In the genomic region with DNA sequence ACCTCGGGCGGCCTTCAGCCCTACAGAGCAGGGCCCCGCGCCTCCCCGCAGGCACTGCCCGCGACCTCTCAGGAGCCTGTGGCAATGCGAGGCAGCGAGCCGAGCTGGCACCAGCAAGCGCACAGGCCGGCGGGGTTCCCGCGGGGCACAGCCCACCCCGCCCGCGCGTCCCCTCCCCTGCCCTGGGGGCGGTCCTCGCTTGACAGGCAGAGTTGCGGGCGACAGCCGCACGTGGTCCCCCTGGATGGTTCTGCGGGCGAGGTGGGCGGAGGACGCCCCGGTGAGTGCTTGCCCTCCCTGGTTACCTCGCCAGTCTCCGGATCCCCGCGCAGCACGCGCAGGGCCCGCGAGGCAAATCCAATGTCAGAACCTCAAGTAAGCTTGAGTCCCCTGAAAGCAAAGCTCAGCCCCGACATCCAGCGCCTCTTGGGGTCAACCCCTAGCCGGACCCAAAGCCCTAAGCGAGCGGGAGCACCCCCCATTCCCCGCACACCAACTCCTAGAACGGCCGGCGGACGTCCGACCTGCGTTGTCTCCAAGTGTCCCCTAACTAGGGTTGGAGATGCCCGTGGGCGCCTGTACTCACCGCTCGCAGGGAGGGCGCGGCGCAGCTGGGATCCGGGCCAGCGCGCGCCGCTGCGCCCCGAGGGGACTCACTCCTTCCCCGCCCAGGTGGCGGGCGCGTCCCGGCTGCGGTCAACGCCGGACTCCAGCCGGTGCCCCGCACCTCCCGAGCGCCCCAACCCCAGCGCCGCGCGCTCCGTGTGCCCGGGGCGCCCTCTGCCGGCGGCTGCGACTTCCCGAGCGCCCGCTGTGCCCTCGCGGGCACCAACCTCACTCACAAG, we compare ENCODE assay signal across 2 cellular contexts.
TF ChIP-seq lines count a peak whose summit lies in the region.

Gene DRD1 (minus strand): TSS at position 123 of the 845 bp plus-strand sequence. CDS start 1,083 bp downstream, outside the sequence.

TF ChIP-seq in IMR-90, 13 proteins besides CTCF, POLR2A, EP300 and RAD21:
- TF ChIP-seq SMC3 (IDR thresholded peaks at IDR 0.05; ENCODE audit: low read depth, low read length): peak; percentile 84
- peak; percentile 60; the same call in 1 of the 2 replicates for TF ChIP-seq MAZ (IDR thresholded peaks at IDR 0.05; ENCODE audit: borderline replicate concordance, low read depth, low read length)
- TF ChIP-seq BHLHE40 (IDR thresholded peaks at IDR 0.05; ENCODE audit: low read depth, low read length): no peak

TF ChIP-seq in H1, 55 proteins besides CTCF, POLR2A, EP300 and RAD21:
- no peak for TF ChIP-seq ATF3 (IDR thresholded peaks at IDR 0.05; ENCODE audit: insufficient read depth, low read depth, low read length)
- TF ChIP-seq KDM4A (IDR thresholded peaks at IDR 0.05; ENCODE audit: low read depth, low read length, severe bottlenecking): peak; percentile 81
- TF ChIP-seq, protein P1, sequence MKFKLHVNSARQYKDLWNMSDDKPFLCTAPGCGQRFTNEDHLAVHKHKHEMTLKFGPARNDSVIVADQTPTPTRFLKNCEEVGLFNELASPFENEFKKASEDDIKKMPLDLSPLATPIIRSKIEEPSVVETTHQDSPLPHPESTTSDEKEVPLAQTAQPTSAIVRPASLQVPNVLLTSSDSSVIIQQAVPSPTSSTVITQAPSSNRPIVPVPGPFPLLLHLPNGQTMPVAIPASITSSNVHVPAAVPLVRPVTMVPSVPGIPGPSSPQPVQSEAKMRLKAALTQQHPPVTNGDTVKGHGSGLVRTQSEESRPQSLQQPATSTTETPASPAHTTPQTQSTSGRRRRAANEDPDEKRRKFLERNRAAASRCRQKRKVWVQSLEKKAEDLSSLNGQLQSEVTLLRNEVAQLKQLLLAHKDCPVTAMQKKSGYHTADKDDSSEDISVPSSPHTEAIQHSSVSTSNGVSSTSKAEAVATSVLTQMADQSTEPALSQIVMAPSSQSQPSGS (IDR thresholded peaks at IDR 0.05; ENCODE audit: low read length): no peak
- TF ChIP-seq E2F6 (IDR thresholded peaks at IDR 0.05): peak; percentile 67
- TF ChIP-seq JUN (IDR thresholded peaks at IDR 0.05; ENCODE audit: low read depth, low read length): no peak
- TF ChIP-seq EGR1 (IDR thresholded peaks at IDR 0.05; ENCODE audit: borderline replicate concordance, low read depth, low read length): 0 out of 2 replicates have a peak, but pooled peaks have one; percentile 25
- no peak for TF ChIP-seq CREB1 (IDR thresholded peaks at IDR 0.05)
- no peak for TF ChIP-seq JUND (IDR thresholded peaks at IDR 0.05; ENCODE audit: low read length)
- no peak for TF ChIP-seq SIRT6 (IDR thresholded peaks at IDR 0.05; ENCODE audit: low read length)
- peak; percentile 29 for TF ChIP-seq RNF2 (IDR thresholded peaks at IDR 0.05; ENCODE audit: borderline replicate concordance, low read depth, low read length, missing control alignments, poor library complexity, severe bottlenecking)
- TF ChIP-seq CTBP2 (IDR thresholded peaks at IDR 0.05; ENCODE audit: borderline replicate concordance, insufficient read depth, insufficient read length, low read length): no peak
- TF ChIP-seq, protein P2, sequence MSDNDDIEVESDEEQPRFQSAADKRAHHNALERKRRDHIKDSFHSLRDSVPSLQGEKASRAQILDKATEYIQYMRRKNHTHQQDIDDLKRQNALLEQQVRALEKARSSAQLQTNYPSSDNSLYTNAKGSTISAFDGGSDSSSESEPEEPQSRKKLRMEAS (IDR thresholded peaks at IDR 0.05): peak; percentile 85
- TF ChIP-seq YY1 (IDR thresholded peaks at IDR 0.05; ENCODE audit: low read depth, low read length): peak; percentile 45; the same call in 1 of the 2 replicates
- 0 out of 4 replicates have a peak, but pooled peaks of 1 of the 2 experiments have one; percentile 34 for TF ChIP-seq SIN3A (conservative IDR thresholded peaks at IDR 0.05 in 1 of 2, IDR thresholded peaks at IDR 0.05 in 1 of 2; ENCODE audit: low read depth in 1 of 2, low read length in 2 of 2)
- TF ChIP-seq EZH2 (IDR thresholded peaks at IDR 0.05; ENCODE audit: low read depth, low read length, severe bottlenecking): peak; percentile 67
- 0 out of 2 replicates have a peak, but pooled peaks have one; percentile 22 for TF ChIP-seq CHD2 (IDR thresholded peaks at IDR 0.05; ENCODE audit: low read length)
- TF ChIP-seq CBX8 (IDR thresholded peaks at IDR 0.05; ENCODE audit: borderline replicate concordance, low read depth, low read length): no peak
- TF ChIP-seq SUZ12 (IDR thresholded peaks at IDR 0.05; ENCODE audit: low read length): peak; percentile 53
TF ChIP-seq in H1: peak in this region for 10.
